Comparison of ENCODE assay signal across 1 cellular context in the genomic region with DNA sequence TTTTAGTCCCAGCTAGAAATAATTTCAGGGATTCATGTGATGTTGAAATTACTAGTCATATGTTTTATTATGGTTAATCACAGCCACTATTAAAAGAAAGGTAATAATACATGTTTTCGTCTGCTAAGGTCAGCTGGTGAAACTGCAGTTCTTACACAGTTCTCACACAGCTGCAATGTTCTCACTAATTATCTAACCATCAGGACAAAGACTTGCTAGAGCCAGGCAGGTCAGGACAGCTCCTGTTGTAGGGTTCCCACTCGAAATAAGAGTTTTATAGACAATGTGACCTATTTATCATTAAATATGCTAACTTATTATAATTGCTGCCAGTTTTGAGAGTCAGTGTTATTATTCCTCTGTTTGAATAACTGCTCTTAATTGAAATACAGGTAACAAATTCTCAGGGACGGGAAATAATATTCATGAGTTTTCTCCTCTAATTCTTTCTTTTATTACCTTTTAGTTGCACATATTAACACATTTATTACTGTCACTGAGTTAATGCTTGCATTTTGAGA.
TF ChIP-seq lines count a peak whose summit lies in the region.

No MANE protein-coding gene starts in this region.

TF ChIP-seq in HepG2, 621 proteins besides CTCF, POLR2A, EP300 and RAD21 (continued from another document):
- TF ChIP-seq, protein P1, sequence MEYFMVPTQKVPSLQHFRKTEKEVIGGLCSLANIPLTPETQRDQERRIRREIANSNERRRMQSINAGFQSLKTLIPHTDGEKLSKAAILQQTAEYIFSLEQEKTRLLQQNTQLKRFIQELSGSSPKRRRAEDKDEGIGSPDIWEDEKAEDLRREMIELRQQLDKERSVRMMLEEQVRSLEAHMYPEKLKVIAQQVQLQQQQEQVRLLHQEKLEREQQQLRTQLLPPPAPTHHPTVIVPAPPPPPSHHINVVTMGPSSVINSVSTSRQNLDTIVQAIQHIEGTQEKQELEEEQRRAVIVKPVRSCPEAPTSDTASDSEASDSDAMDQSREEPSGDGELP (IDR thresholded peaks at IDR 0.05; ENCODE audit: borderline replicate concordance, low read depth) = no peak
- TF ChIP-seq ZNF781 (CRISPR knock-in tag; IDR thresholded peaks at IDR 0.05; ENCODE audit: borderline replicate concordance, not compliant biosample characterization) (no peak), MAFF (IDR thresholded peaks at IDR 0.05; ENCODE audit: low read depth, low read length) (peak; percentile 71)
